20 cellular contexts compared by ENCODE assay signal in the genomic region with DNA sequence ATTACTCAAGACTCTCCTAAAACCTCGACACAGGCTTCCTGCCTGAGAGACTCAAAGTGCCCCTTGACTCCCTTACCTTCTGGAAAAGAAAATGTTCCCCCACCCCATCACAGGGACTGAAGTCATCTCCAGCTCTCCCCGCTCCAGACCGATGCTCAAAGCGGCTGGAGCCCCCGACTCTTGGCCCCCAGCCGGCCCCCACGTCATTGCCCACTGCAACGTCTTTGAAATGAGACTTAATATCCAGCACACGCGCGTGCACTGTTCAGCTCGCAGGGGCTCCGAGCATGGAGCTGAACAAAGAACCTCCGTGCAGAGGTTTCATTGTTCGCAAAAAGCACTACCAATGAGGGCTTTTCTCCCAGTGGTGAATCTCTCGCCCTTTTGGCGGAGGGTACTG.
"Had no signal": no experiment of that assay in that cellular context is flagged by ENCODE, and none has a peak within 500 bp of the region (broad histone marks: within the 10 kb centered on the region; RNA-seq: fewer than 3 reads in every experiment).

No MANE protein-coding gene starts in this region.

- ATAC-seq: effector memory CD8-positive, alpha-beta T cell; left ventricle myocardium superior; lower lobe of right lung; natural killer cell treated with Interleukin-12 subunit alpha and Interleukin-12 subunit beta and Interleukin-15 and Interleukin-18, amount 100 ng/mL, for 72 hours; pancreas; right lobe of liver; stimulated activated naive CD8-positive, alpha-beta T cell treated with anti-CD3 and anti-CD28 coated beads, Interleukin-15, Interleukin-2, amounts not matched to agents 100 U/mL and 50 U/mL, for 24 hours had no signal

- H3K4me3 ChIP-seq: esophagus squamous epithelium, lower lobe of right lung, pancreas, right lobe of liver, testis, tibial artery had no signal

- H3K9me3 Mint-ChIP-seq: effector memory CD8-positive, alpha-beta T cell had no signal

- H3K27ac Mint-ChIP-seq: effector memory CD8-positive, alpha-beta T cell; natural killer cell treated with Interleukin-12 subunit alpha and Interleukin-12 subunit beta and Interleukin-15 and Interleukin-18, amount 100 ng/mL, for 72 hours; type B pancreatic cell had no signal

- H3K36me3 Mint-ChIP-seq: natural killer cell treated with Interleukin-12 subunit alpha and Interleukin-12 subunit beta and Interleukin-15 and Interleukin-18, amount 100 ng/mL, for 72 hours; type B pancreatic cell had no signal

- H3K36me3 ChIP-seq: esophagus squamous epithelium, lower lobe of right lung, neutrophil, pancreas, right lobe of liver, tibial artery had no signal

- DNase-seq: cortex of kidney; effector memory CD8-positive, alpha-beta T cell; erythroblast; esophagus squamous epithelium; foreskin melanocyte; left ventricle myocardium superior; lower lobe of right lung; pancreas; right lobe of liver; small intestine; stimulated activated CD4-positive, alpha-beta T cell treated with anti-CD3 and anti-CD28 coated beads, Interleukin-12 subunit alpha, Interleukin-12 subunit beta, amount 100 ng/mL, for 4 hours; stimulated activated CD4-positive, alpha-beta T cell treated with anti-CD3 and anti-CD28 coated beads, Interleukin-1b, Interleukin-23, amount 100 ng/mL, for 48 hours; stimulated activated CD4-positive, alpha-beta T cell treated with anti-CD3 and anti-CD28 coated beads, Interleukin-4, amount 100 ng/mL, for 1 hour; stimulated activated CD8-positive, alpha-beta memory T cell treated with anti-CD3 and anti-CD28 coated beads, Interleukin-4, amount 100 ng/mL, for 48 hours; stimulated activated naive CD8-positive, alpha-beta T cell treated with anti-CD3 and anti-CD28 coated beads, Interleukin-15, Interleukin-2, amounts not matched to agents 100 U/mL and 50 U/mL, for 24 hours; testis; tibial artery had no signal

- H3K27ac ChIP-seq: esophagus squamous epithelium, lower lobe of right lung, neutrophil, pancreas, right lobe of liver, testis, tibial artery had no signal

- H3K4me3 Mint-ChIP-seq: effector memory CD8-positive, alpha-beta T cell; natural killer cell treated with Interleukin-12 subunit alpha and Interleukin-12 subunit beta and Interleukin-15 and Interleukin-18, amount 100 ng/mL, for 72 hours; type B pancreatic cell had no signal

- H3K9me3 ChIP-seq: esophagus squamous epithelium, lower lobe of right lung, neutrophil, pancreas, right lobe of liver, testis, tibial artery had no signal

- H3K27me3 ChIP-seq: pancreas, right lobe of liver, testis, tibial artery had no signal

- H3K4me1 ChIP-seq: lower lobe of right lung, pancreas, right lobe of liver had no signal
